Comparison of ENCODE assay signal across 19 cellular contexts in genomic region chr4:109125084-109125483, GRCh38.
"Had no signal": no experiment of that assay in that cellular context is flagged by ENCODE, and none has a peak within 500 bp of the region (broad histone marks: within the 10 kb centered on the region; RNA-seq: fewer than 3 reads in every experiment).

No MANE protein-coding gene starts in this region.

- H3K36me3 ChIP-seq: spleen, thoracic aorta, upper lobe of left lung had no signal

- H3K9me3 ChIP-seq: spleen, thoracic aorta, upper lobe of left lung had no signal

- ATAC-seq: activated CD8-positive, alpha-beta T cell treated with anti-CD3 and anti-CD28 coated beads for 36 hours; effector memory CD8-positive, alpha-beta T cell; foreskin keratinocyte; left lobe of liver; stimulated activated naive B cell treated with anti-CD40 and anti-IgM and Interleukin-4, amounts not matched to agents 10 μg/mL and 1 μg/mL and 100 μg/mL, for 72 hours had no signal

- DNase-seq: activated B cell treated with CpG ODN at 0.5 μM for 24 hours; activated CD4-positive, alpha-beta T cell treated with anti-CD3 and anti-CD28 coated beads for 4 hours; activated CD8-positive, alpha-beta T cell treated with anti-CD3 and anti-CD28 coated beads for 36 hours; activated naive CD4-positive, alpha-beta T cell treated with Interleukin-2 at 50 U/mL for 16 hours; activated naive CD8-positive, alpha-beta T cell treated with anti-CD3 and anti-CD28 coated beads, Interleukin-2, amount 10 ng/mL, durations not matched to agents 7 days and 5 days; activated T-cell treated with anti-CD3 and anti-CD28 coated beads, Interleukin-2, amount 50 U/mL, for 24 hours; amygdala; caudate nucleus; effector memory CD8-positive, alpha-beta T cell; foreskin keratinocyte; hippocampal formation; nucleus accumbens; spleen; stimulated activated naive B cell treated with anti-CD40 and anti-IgM and Interleukin-4, amounts not matched to agents 10 μg/mL and 1 μg/mL and 100 μg/mL, for 72 hours; upper lobe of left lung had no signal

- H3K4me1 ChIP-seq: foreskin keratinocyte, spleen, upper lobe of left lung had no signal

- H3K27me3 ChIP-seq: spleen, upper lobe of left lung had no signal

- H3K4me3 ChIP-seq: lung, spleen, thoracic aorta, upper lobe of left lung had no signal

- H3K27ac ChIP-seq: epithelial cell of prostate, foreskin keratinocyte, spleen, thoracic aorta, upper lobe of left lung had no signal
